ENCODE assay signal across 14 cellular contexts in genomic region chr1:101741910-101742309, GRCh38.
A peak's percentile ranks its signal among the peaks of the same experiment; 100 is the strongest.
DNase-seq lines count a peak whose midpoint lies in the region; TF ChIP-seq lines count a peak whose summit lies in the region.
"Had no signal": no experiment of that assay in that cellular context is flagged by ENCODE, and none has a peak within 500 bp of the region (broad histone marks: within the 10 kb centered on the region; RNA-seq: fewer than 3 reads in every experiment).

No MANE protein-coding gene starts in this region.

- 60 to 94% methylated on average over 2 to 5 of the region's 5 CpGs for WGBS in endodermal cell (ENCODE audit: insufficient coverage in 1 of 2, insufficient read length in 1 of 2), 2 experiments

- no peak overlapping the region for H3K27ac ChIP-seq in RWPE1
- H3K27ac ChIP-seq in endodermal cell (ENCODE audit: low read depth, low read length): no peak overlapping the region
- no peak overlapping the region for H3K27ac ChIP-seq in CD8-positive, alpha-beta memory T cell (ENCODE audit: low read depth, low read length)
- H3K27ac ChIP-seq: BLaER1, GM23248 had no signal

- DNase-seq in Calu3: no peak
- DNase-seq in NCI-H526 (lab: John Stamatoyannopoulos, UW): peak; percentile 85 to 92
- peak; percentile 11 for DNase-seq in RWPE1 (ENCODE audit: low spot score)
- peak; percentile 46 for DNase-seq in endodermal cell
- DNase-seq in CD8-positive, alpha-beta memory T cell: no peak
- DNase-seq in MV-4-11 (lab: John Stamatoyannopoulos, UW): no peak
- no peak for DNase-seq in activated naive CD4-positive, alpha-beta T cell treated with anti-CD3 and anti-CD28 coated beads, Interleukin-2, amount 10 ng/mL, durations not matched to agents 7 days and 5 days
- no peak for DNase-seq in ecto neural progenitor cell (ENCODE audit: low spot score)
- DNase-seq: 8988T, AML-193, DMS 273 treated with DMSO at 0.1 percent for 48 hours, GM23248, H9 had no signal

- H3K9me3 Mint-ChIP-seq in Calu3 (ENCODE audit: low read depth, unreplicated experiment) (peaks cover 4% of the 10 kb centered on the region), endodermal cell (no peaks in the 10 kb centered on the region)
- H3K9me3 Mint-ChIP-seq in CD8-positive, alpha-beta memory T cell: peaks cover 0 to 4% (median 0%) of the 10 kb centered on the region in 5 donors
- H3K9me3 Mint-ChIP-seq in activated naive CD4-positive, alpha-beta T cell treated with anti-CD3 and anti-CD28 coated beads, Interleukin-2, amount 10 ng/mL, durations not matched to agents 7 days and 5 days: no peaks in the 10 kb centered on the region
- H3K9me3 Mint-ChIP-seq: H9 had no signal

- H3K36me3 Mint-ChIP-seq in Calu3 (ENCODE audit: insufficient read depth, unreplicated experiment) (peaks cover 4% of the 10 kb centered on the region), endodermal cell (ENCODE audit: low read depth) (no peaks in the 10 kb centered on the region)
- H3K36me3 Mint-ChIP-seq in CD8-positive, alpha-beta memory T cell: no peaks in the 10 kb centered on the region
- H3K36me3 Mint-ChIP-seq in activated naive CD4-positive, alpha-beta T cell treated with anti-CD3 and anti-CD28 coated beads, Interleukin-2, amount 10 ng/mL, durations not matched to agents 7 days and 5 days: no peaks in the 10 kb centered on the region

- intact Hi-C loops in Calu3 (cut with micrococcal nuclease; ENCODE audit: unreplicated experiment): no loop called here

- no peak overlapping the region for H3K9ac ChIP-seq in endodermal cell (ENCODE audit: extremely low read depth, low read length, poor library complexity, severe bottlenecking)
- H3K9ac ChIP-seq: BLaER1, GM23248 had no signal

- no peaks in the 10 kb centered on the region for H3K4me1 ChIP-seq in endodermal cell (ENCODE audit: control insufficient read depth, insufficient read depth, low read length)
- no peaks in the 10 kb centered on the region for H3K4me1 ChIP-seq in CD8-positive, alpha-beta memory T cell (ENCODE audit: insufficient read depth, low read length)
- H3K4me1 ChIP-seq: BLaER1 had no signal

- H3K4me1 Mint-ChIP-seq in Calu3 (ENCODE audit: low read depth, unreplicated experiment) (peaks cover 11% of the 10 kb centered on the region), endodermal cell (peaks cover 15% of the 10 kb centered on the region)
- no peaks in the 10 kb centered on the region for H3K4me1 Mint-ChIP-seq in CD8-positive, alpha-beta memory T cell
- no peaks in the 10 kb centered on the region for H3K4me1 Mint-ChIP-seq in activated naive CD4-positive, alpha-beta T cell treated with anti-CD3 and anti-CD28 coated beads, Interleukin-2, amount 10 ng/mL, durations not matched to agents 7 days and 5 days

- peak overlapping the region; percentile 72 for H3K27ac Mint-ChIP-seq in Calu3 (ENCODE audit: unreplicated experiment)
- H3K27ac Mint-ChIP-seq in endodermal cell: no peak overlapping the region
- H3K27ac Mint-ChIP-seq in CD8-positive, alpha-beta memory T cell: no peak overlapping the region
- H3K27ac Mint-ChIP-seq in activated naive CD4-positive, alpha-beta T cell treated with anti-CD3 and anti-CD28 coated beads, Interleukin-2, amount 10 ng/mL, durations not matched to agents 7 days and 5 days: no peak overlapping the region

- POLR2A ChIA-PET in RWPE1 (lab: Yijun Ruan, JAX; ENCODE audit: low non-redundant PET): no interaction called here
- POLR2A ChIA-PET in CD8-positive, alpha-beta memory T cell (lab: Charles Lee): no interaction called here

- no peak overlapping the region for H3K4me3 ChIP-seq in endodermal cell (ENCODE audit: low read length)
- H3K4me3 ChIP-seq in CD8-positive, alpha-beta memory T cell (ENCODE audit: low read length): no peak overlapping the region
- H3K4me3 ChIP-seq: BLaER1, GM23248 had no signal

- no peaks in the 10 kb centered on the region for H3K27me3 Mint-ChIP-seq in Calu3 (ENCODE audit: unreplicated experiment)
- H3K27me3 Mint-ChIP-seq in endodermal cell (ENCODE audit: insufficient read depth): no peaks in the 10 kb centered on the region
- H3K27me3 Mint-ChIP-seq in CD8-positive, alpha-beta memory T cell: no peaks in the 10 kb centered on the region
- H3K27me3 Mint-ChIP-seq in activated naive CD4-positive, alpha-beta T cell treated with anti-CD3 and anti-CD28 coated beads, Interleukin-2, amount 10 ng/mL, durations not matched to agents 7 days and 5 days: no peaks in the 10 kb centered on the region

- no peak overlapping the region for H3K4me3 Mint-ChIP-seq in Calu3 (ENCODE audit: low read depth, unreplicated experiment)
- no peak overlapping the region for H3K4me3 Mint-ChIP-seq in endodermal cell
- H3K4me3 Mint-ChIP-seq in CD8-positive, alpha-beta memory T cell: no peak overlapping the region
- no peak overlapping the region for H3K4me3 Mint-ChIP-seq in activated naive CD4-positive, alpha-beta T cell treated with anti-CD3 and anti-CD28 coated beads, Interleukin-2, amount 10 ng/mL, durations not matched to agents 7 days and 5 days
- H3K4me3 Mint-ChIP-seq: H9 had no signal

- TF ChIP-seq CTCF in Calu3 (IDR thresholded peaks at IDR 0.05; ENCODE audit: unreplicated experiment) (no peak), RWPE1 (conservative IDR thresholded peaks at IDR 0.05; ENCODE audit: low read depth) (no peak), endodermal cell (conservative IDR thresholded peaks at IDR 0.05) (no peak)

- no peaks in the 10 kb centered on the region for H3K27me3 ChIP-seq in endodermal cell (ENCODE audit: control insufficient read depth, insufficient read depth, low read length, poor library complexity, severe bottlenecking)
- H3K27me3 ChIP-seq in CD8-positive, alpha-beta memory T cell (ENCODE audit: insufficient read depth, low read length, poor library complexity, severe bottlenecking): no peaks in the 10 kb centered on the region

- no peaks in the 10 kb centered on the region for H3K36me3 ChIP-seq in endodermal cell (ENCODE audit: control insufficient read depth, insufficient read depth, low read length)
- H3K36me3 ChIP-seq in CD8-positive, alpha-beta memory T cell (ENCODE audit: insufficient read depth, low read length): no peaks in the 10 kb centered on the region
- H3K36me3 ChIP-seq: BLaER1 had no signal

- no TSS peak for BruUV-seq in Calu3 (replicated peaks; lab: Mats Ljungman, UMichigan)

- no peaks in the 10 kb centered on the region for H3K9me3 ChIP-seq in endodermal cell (ENCODE audit: control insufficient read depth, low read length)
- H3K9me3 ChIP-seq in CD8-positive, alpha-beta memory T cell (ENCODE audit: low read length): no peaks in the 10 kb centered on the region
- H3K9me3 ChIP-seq: BLaER1 had no signal

- CTCF ChIA-PET in Calu3 (lab: Charles Lee) (no interaction called here), RWPE1 (lab: Yijun Ruan, JAX) (interaction anchor here (0.7 kb wide), 1 partner anchor 88 kb away, joined by 4 read pairs; no protein-coding TSS in a partner anchor)
- CTCF ChIA-PET in CD8-positive, alpha-beta memory T cell (lab: Charles Lee): no interaction called here
- CTCF ChIA-PET in activated naive CD4-positive, alpha-beta T cell treated with anti-CD3 and anti-CD28 coated beads, Interleukin-2, amount 10 ng/mL, durations not matched to agents 7 days and 5 days (lab: Charles Lee): no interaction called here

Comparison
In these comparisons a context has a peak if more than half of its experiments do, and no peak if none do; other contexts are left out.
1. DNase-seq: peak in NCI-H526 (2 of 2), RWPE1 (single experiment) and endodermal cell (single experiment); none in Calu3 (single experiment), CD8-positive, alpha-beta memory T cell (0 of 5), MV-4-11 (single experiment), activated naive CD4-positive, alpha-beta T cell treated with anti-CD3 and anti-CD28 coated beads, Interleukin-2, amount 10 ng/mL, durations not matched to agents 7 days and 5 days (single experiment) and ecto neural progenitor cell (single experiment).